Comparison of ENCODE assay signal across 8 cellular contexts in genomic region chr6:44072959-44073611, GRCh38. TPM values are rescaled to one million over a fixed set of nuclear protein-coding genes. Genes with fewer than 3 reads are reported as not detected.
DNase-seq lines count a peak whose midpoint lies in the region; ATAC-seq and TF ChIP-seq lines count a peak whose summit lies in the region.

No MANE protein-coding gene starts in this region.

- no peak overlapping the region for H4K91ac ChIP-seq in mesenchymal stem cell (ENCODE audit: low read length)

- H3K9me3 ChIP-seq in mesenchymal stem cell (ENCODE audit: control insufficient read depth, low read length) = no peaks in the 10 kb centered on the region

- no peak overlapping the region for H3K23ac ChIP-seq in mesenchymal stem cell (ENCODE audit: low read length in 2 of 2)

- H3K79me1 ChIP-seq in mesenchymal stem cell (replicated peaks; ENCODE audit: low read length, poor library complexity, severe bottlenecking) = no peaks in the 10 kb centered on the region

- peak overlapping the region; percentile 30 for H2BK15ac ChIP-seq in mesenchymal stem cell (ENCODE audit: low read depth, poor library complexity, severe bottlenecking)

- H3K4me2 ChIP-seq in mesenchymal stem cell (ENCODE audit: low read length, poor library complexity, severe bottlenecking) = peak overlapping the region; percentile 57

- peak overlapping the region; percentile 83 for H3K9ac ChIP-seq in mesenchymal stem cell (ENCODE audit: low read length)

- H3K27ac ChIP-seq in dorsolateral prefrontal cortex (peak overlapping the region; percentile 0 to 98 (median 86)), mesenchymal stem cell (ENCODE audit: low read length, poor library complexity, severe bottlenecking) (peak overlapping the region; percentile 55)

- intact Hi-C loops in dorsolateral prefrontal cortex (cut with DNase I) = loop anchor here (10.0 kb wide), 4 partner anchors 188 to 458 kb away; partner anchors contain the start of gene MAD2L1BP (in 1 of the 2)

- no peak overlapping the region for H2AK5ac ChIP-seq in mesenchymal stem cell (ENCODE audit: low read length, severe bottlenecking)

- WGBS in mesenchymal stem cell = 9% methylated on average over 35 of the region's 55 CpGs

- peak in 3 of 56 donors; percentile 1 to 19 (median 4) for TF ChIP-seq CTCF in dorsolateral prefrontal cortex (IDR thresholded peaks at IDR 0.05 in 54 of 56, conservative IDR thresholded peaks at IDR 0.05 in 2 of 56; ENCODE audit: low read depth in 1 of 56, partially characterized antibody in 56 of 56)

- peak overlapping the region; percentile 61 for H2BK120ac ChIP-seq in mesenchymal stem cell (ENCODE audit: low read depth, low read length)

- H3K27me3 ChIP-seq in dorsolateral prefrontal cortex (no peaks in the 10 kb centered on the region), mesenchymal stem cell (ENCODE audit: control insufficient read depth in 1 of 2, insufficient read depth in 1 of 2, low read length in 2 of 2) (no peaks in the 10 kb centered on the region)

- peak overlapping the region; percentile 94 for H4K8ac ChIP-seq in mesenchymal stem cell (ENCODE audit: low read length)

- H3K4ac ChIP-seq in mesenchymal stem cell (ENCODE audit: low read depth in 1 of 2, low read length in 2 of 2) = peak overlapping the region; percentile 19 to 39

- H3K4me1 ChIP-seq in mesenchymal stem cell (ENCODE audit: control insufficient read depth, insufficient read depth, low read depth, low read length) = peaks cover 38% of the 10 kb centered on the region

- no peak overlapping the region for H2AFZ ChIP-seq in mesenchymal stem cell (ENCODE audit: low read depth, low read length)

- peak overlapping the region; percentile 50 to 63 for H3K18ac ChIP-seq in mesenchymal stem cell (ENCODE audit: low read depth in 1 of 2, low read length in 2 of 2)

- peak; percentile 47 for ATAC-seq in HG03342 (IDR thresholded peaks at IDR 0.05; ENCODE audit: unreplicated experiment)

- peak; percentile 37 for DNase-seq in activated CD4-positive, CD25-positive, alpha-beta regulatory T cell treated with anti-CD3 and anti-CD28 coated beads, Interleukin-2, amount 50 U/mL, for 16 hours (ENCODE audit: low read depth, low spot score)
- DNase-seq in activated CD4-positive, CD25-positive, alpha-beta regulatory T cell (lab: John Stamatoyannopoulos, UW) = no peak
- DNase-seq in activated CD4-positive, alpha-beta T cell treated with anti-CD3 and anti-CD28 coated beads for 1 hour = peak; percentile 61
- peak; percentile 55 to 87 (median 80) for DNase-seq in dorsolateral prefrontal cortex
- DNase-seq in mesenchymal stem cell = peak; percentile 82
- DNase-seq in stimulated activated CD8-positive, alpha-beta memory T cell treated with anti-CD3 and anti-CD28 coated beads, Interleukin-15, amount 100 ng/mL, for 4 hours (ENCODE audit: low read depth in 2 of 2) = peak; percentile 35 to 37
- no peak for DNase-seq in SHP77 (lab: John Stamatoyannopoulos, UW)

- no peaks in the 10 kb centered on the region for H3K36me3 ChIP-seq in mesenchymal stem cell (ENCODE audit: control insufficient read depth in 1 of 2, insufficient read depth in 2 of 2, low read depth in 1 of 2, low read length in 2 of 2)

- no peak overlapping the region for H2BK5ac ChIP-seq in mesenchymal stem cell (ENCODE audit: low read depth, low read length, poor library complexity, severe bottlenecking)

- H2BK12ac ChIP-seq in mesenchymal stem cell (ENCODE audit: low read length in 2 of 2) = peak overlapping the region in 1 of 2 experiments; percentile 23

- peak overlapping the region; percentile 46 to 78 (median 65) for H3K4me3 ChIP-seq in dorsolateral prefrontal cortex
- H3K4me3 ChIP-seq in mesenchymal stem cell (ENCODE audit: insufficient read depth in 1 of 2, low read depth in 1 of 2, low read length in 2 of 2) = peak overlapping the region; percentile 41 to 77

- H3K14ac ChIP-seq in mesenchymal stem cell (ENCODE audit: low read length in 2 of 2) = peak overlapping the region in 1 of 2 experiments; percentile 68

RNA-seq across cellular contexts. Expression of gene MRPL14, which starts 54.2 kb away (rescaled TPM):
- total RNA-seq in dorsolateral prefrontal cortex = 10 to 100 TPM; 16.9 to 35.7 (median 25.3) TPM
- 59.8 TPM for polyA plus RNA-seq in mesenchymal stem cell (2013, experiment 1 of 2)
- polyA plus RNA-seq in mesenchymal stem cell (2013, experiment 2 of 2) = 63.5 TPM

RNA-seq across cellular contexts. Expression of gene TMEM63B, which starts 54.3 kb away (rescaled TPM):
- total RNA-seq in dorsolateral prefrontal cortex = 10 to 100 TPM; 42.4 to 95.8 (median 66.6) TPM
- 28.7 TPM for polyA plus RNA-seq in mesenchymal stem cell (2013, experiment 1 of 2)
- polyA plus RNA-seq in mesenchymal stem cell (2013, experiment 2 of 2) = 27.8 TPM

Comparison
In these comparisons a context has a peak if more than half of its experiments do, and no peak if none do; other contexts are left out.
1. DNase-seq: peak in activated CD4-positive, CD25-positive, alpha-beta regulatory T cell treated with anti-CD3 and anti-CD28 coated beads, Interleukin-2, amount 50 U/mL, for 16 hours (single experiment), activated CD4-positive, alpha-beta T cell treated with anti-CD3 and anti-CD28 coated beads for 1 hour (single experiment), dorsolateral prefrontal cortex (10 of 10), mesenchymal stem cell (single experiment) and stimulated activated CD8-positive, alpha-beta memory T cell treated with anti-CD3 and anti-CD28 coated beads, Interleukin-15, amount 100 ng/mL, for 4 hours (2 of 2); none in activated CD4-positive, CD25-positive, alpha-beta regulatory T cell (0 of 4) and SHP77 (0 of 2).